In genomic region chr2:74147729-74148456, GRCh38 we compare ENCODE assay signal across 1 cellular context.
TF ChIP-seq lines count a peak whose summit lies in the region.

BOLA3 (minus strand) TSS chr2:74147912; CDS start chr2:74147874, 38 bp downstream.

TF ChIP-seq in GM12878, 131 proteins besides CTCF, POLR2A, EP300 and RAD21 (continued from another document and continues in another):
- TF ChIP-seq, protein P1, sequence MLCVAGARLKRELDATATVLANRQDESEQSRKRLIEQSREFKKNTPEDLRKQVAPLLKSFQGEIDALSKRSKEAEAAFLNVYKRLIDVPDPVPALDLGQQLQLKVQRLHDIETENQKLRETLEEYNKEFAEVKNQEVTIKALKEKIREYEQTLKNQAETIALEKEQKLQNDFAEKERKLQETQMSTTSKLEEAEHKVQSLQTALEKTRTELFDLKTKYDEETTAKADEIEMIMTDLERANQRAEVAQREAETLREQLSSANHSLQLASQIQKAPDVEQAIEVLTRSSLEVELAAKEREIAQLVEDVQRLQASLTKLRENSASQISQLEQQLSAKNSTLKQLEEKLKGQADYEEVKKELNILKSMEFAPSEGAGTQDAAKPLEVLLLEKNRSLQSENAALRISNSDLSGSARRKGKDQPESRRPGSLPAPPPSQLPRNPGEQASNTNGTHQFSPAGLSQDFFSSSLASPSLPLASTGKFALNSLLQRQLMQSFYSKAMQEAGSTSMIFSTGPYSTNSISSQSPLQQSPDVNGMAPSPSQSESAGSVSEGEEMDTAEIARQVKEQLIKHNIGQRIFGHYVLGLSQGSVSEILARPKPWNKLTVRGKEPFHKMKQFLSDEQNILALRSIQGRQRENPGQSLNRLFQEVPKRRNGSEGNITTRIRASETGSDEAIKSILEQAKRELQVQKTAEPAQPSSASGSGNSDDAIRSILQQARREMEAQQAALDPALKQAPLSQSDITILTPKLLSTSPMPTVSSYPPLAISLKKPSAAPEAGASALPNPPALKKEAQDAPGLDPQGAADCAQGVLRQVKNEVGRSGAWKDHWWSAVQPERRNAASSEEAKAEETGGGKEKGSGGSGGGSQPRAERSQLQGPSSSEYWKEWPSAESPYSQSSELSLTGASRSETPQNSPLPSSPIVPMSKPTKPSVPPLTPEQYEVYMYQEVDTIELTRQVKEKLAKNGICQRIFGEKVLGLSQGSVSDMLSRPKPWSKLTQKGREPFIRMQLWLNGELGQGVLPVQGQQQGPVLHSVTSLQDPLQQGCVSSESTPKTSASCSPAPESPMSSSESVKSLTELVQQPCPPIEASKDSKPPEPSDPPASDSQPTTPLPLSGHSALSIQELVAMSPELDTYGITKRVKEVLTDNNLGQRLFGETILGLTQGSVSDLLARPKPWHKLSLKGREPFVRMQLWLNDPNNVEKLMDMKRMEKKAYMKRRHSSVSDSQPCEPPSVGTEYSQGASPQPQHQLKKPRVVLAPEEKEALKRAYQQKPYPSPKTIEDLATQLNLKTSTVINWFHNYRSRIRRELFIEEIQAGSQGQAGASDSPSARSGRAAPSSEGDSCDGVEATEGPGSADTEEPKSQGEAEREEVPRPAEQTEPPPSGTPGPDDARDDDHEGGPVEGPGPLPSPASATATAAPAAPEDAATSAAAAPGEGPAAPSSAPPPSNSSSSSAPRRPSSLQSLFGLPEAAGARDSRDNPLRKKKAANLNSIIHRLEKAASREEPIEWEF (IDR thresholded peaks at IDR 0.05; ENCODE audit: insufficient replicate concordance, low read depth, low read length) = no peak
- TF ChIP-seq ZZZ3 (IDR thresholded peaks at IDR 0.05; ENCODE audit: control insufficient read depth, insufficient read length, low read depth) = no peak
- TF ChIP-seq, protein P2, sequence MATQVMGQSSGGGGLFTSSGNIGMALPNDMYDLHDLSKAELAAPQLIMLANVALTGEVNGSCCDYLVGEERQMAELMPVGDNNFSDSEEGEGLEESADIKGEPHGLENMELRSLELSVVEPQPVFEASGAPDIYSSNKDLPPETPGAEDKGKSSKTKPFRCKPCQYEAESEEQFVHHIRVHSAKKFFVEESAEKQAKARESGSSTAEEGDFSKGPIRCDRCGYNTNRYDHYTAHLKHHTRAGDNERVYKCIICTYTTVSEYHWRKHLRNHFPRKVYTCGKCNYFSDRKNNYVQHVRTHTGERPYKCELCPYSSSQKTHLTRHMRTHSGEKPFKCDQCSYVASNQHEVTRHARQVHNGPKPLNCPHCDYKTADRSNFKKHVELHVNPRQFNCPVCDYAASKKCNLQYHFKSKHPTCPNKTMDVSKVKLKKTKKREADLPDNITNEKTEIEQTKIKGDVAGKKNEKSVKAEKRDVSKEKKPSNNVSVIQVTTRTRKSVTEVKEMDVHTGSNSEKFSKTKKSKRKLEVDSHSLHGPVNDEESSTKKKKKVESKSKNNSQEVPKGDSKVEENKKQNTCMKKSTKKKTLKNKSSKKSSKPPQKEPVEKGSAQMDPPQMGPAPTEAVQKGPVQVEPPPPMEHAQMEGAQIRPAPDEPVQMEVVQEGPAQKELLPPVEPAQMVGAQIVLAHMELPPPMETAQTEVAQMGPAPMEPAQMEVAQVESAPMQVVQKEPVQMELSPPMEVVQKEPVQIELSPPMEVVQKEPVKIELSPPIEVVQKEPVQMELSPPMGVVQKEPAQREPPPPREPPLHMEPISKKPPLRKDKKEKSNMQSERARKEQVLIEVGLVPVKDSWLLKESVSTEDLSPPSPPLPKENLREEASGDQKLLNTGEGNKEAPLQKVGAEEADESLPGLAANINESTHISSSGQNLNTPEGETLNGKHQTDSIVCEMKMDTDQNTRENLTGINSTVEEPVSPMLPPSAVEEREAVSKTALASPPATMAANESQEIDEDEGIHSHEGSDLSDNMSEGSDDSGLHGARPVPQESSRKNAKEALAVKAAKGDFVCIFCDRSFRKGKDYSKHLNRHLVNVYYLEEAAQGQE (IDR thresholded peaks at IDR 0.05; ENCODE audit: low read depth, low read length) = 0 out of 2 replicates have a peak, but pooled peaks have one; percentile 24
- no peak; the same call in 1 of the 2 replicates for TF ChIP-seq MAX (IDR thresholded peaks at IDR 0.05; ENCODE audit: low read depth, low read length)
- no peak for TF ChIP-seq CHD1 (IDR thresholded peaks at IDR 0.05; ENCODE audit: low read depth, low read length)
- TF ChIP-seq FOXM1 (IDR thresholded peaks at IDR 0.05; ENCODE audit: low read depth, low read length) = no peak
- TF ChIP-seq HDAC6 (IDR thresholded peaks at IDR 0.05; ENCODE audit: unreplicated experiment) = no peak
- TF ChIP-seq RAD51 (IDR thresholded peaks at IDR 0.05) = no peak
- peak; percentile 17 for TF ChIP-seq SP1 (IDR thresholded peaks at IDR 0.05; ENCODE audit: low read depth, low read length)
- peak; percentile 47 for TF ChIP-seq KLF5 (IDR thresholded peaks at IDR 0.05; ENCODE audit: partially characterized antibody)
- TF ChIP-seq ASH2L (IDR thresholded peaks at IDR 0.05; ENCODE audit: borderline replicate concordance, low read depth) = 0 out of 2 replicates have a peak, but pooled peaks have one; percentile 20
- peak; percentile 79 for TF ChIP-seq ZNF687 (IDR thresholded peaks at IDR 0.05)
- TF ChIP-seq SREBF1 (IDR thresholded peaks at IDR 0.05; ENCODE audit: low read length) = no peak
- TF ChIP-seq NR2C2 (IDR thresholded peaks at IDR 0.05; ENCODE audit: borderline replicate concordance, control insufficient read depth, insufficient read length, low read depth) = no peak
- no peak for TF ChIP-seq ATF2 (IDR thresholded peaks at IDR 0.05; ENCODE audit: low read length)
- peak; percentile 54 for TF ChIP-seq HCFC1 (IDR thresholded peaks at IDR 0.05; ENCODE audit: low read length)
- TF ChIP-seq RUNX3 (IDR thresholded peaks at IDR 0.05; ENCODE audit: low read length) = peak; percentile 17; the same call in 1 of the 2 replicates
- TF ChIP-seq MTA2 (IDR thresholded peaks at IDR 0.05; ENCODE audit: low read depth) = no peak
- no peak for TF ChIP-seq NFYA (IDR thresholded peaks at IDR 0.05; ENCODE audit: borderline replicate concordance, low read depth, low read length)
- TF ChIP-seq, protein P3, sequence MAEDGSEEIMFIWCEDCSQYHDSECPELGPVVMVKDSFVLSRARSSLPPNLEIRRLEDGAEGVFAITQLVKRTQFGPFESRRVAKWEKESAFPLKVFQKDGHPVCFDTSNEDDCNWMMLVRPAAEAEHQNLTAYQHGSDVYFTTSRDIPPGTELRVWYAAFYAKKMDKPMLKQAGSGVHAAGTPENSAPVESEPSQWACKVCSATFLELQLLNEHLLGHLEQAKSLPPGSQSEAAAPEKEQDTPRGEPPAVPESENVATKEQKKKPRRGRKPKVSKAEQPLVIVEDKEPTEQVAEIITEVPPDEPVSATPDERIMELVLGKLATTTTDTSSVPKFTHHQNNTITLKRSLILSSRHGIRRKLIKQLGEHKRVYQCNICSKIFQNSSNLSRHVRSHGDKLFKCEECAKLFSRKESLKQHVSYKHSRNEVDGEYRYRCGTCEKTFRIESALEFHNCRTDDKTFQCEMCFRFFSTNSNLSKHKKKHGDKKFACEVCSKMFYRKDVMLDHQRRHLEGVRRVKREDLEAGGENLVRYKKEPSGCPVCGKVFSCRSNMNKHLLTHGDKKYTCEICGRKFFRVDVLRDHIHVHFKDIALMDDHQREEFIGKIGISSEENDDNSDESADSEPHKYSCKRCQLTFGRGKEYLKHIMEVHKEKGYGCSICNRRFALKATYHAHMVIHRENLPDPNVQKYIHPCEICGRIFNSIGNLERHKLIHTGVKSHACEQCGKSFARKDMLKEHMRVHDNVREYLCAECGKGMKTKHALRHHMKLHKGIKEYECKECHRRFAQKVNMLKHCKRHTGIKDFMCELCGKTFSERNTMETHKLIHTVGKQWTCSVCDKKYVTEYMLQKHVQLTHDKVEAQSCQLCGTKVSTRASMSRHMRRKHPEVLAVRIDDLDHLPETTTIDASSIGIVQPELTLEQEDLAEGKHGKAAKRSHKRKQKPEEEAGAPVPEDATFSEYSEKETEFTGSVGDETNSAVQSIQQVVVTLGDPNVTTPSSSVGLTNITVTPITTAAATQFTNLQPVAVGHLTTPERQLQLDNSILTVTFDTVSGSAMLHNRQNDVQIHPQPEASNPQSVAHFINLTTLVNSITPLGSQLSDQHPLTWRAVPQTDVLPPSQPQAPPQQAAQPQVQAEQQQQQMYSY (CRISPR knock-in tag; IDR thresholded peaks at IDR 0.05) = no peak
- no peak for TF ChIP-seq YBX1 (IDR thresholded peaks at IDR 0.05)
- TF ChIP-seq BCL3 (IDR thresholded peaks at IDR 0.05; ENCODE audit: borderline replicate concordance, insufficient read depth, low read depth, low read length, poor library complexity, severe bottlenecking) = peak; percentile 57
- peak; percentile 38; the same call in 1 of the 2 replicates for TF ChIP-seq TCF12 (IDR thresholded peaks at IDR 0.05; ENCODE audit: low read depth, low read length)
- TF ChIP-seq CREB1 (IDR thresholded peaks at IDR 0.05; ENCODE audit: low read depth) = peak; percentile 55; the same call in 1 of the 2 replicates
- no peak for TF ChIP-seq MTA3 (IDR thresholded peaks at IDR 0.05; ENCODE audit: borderline replicate concordance, low read length)
- TF ChIP-seq SMC3 (IDR thresholded peaks at IDR 0.05; ENCODE audit: borderline replicate concordance, low read length) = peak; percentile 27; the same call in 1 of the 2 replicates
- TF ChIP-seq, protein P4, sequence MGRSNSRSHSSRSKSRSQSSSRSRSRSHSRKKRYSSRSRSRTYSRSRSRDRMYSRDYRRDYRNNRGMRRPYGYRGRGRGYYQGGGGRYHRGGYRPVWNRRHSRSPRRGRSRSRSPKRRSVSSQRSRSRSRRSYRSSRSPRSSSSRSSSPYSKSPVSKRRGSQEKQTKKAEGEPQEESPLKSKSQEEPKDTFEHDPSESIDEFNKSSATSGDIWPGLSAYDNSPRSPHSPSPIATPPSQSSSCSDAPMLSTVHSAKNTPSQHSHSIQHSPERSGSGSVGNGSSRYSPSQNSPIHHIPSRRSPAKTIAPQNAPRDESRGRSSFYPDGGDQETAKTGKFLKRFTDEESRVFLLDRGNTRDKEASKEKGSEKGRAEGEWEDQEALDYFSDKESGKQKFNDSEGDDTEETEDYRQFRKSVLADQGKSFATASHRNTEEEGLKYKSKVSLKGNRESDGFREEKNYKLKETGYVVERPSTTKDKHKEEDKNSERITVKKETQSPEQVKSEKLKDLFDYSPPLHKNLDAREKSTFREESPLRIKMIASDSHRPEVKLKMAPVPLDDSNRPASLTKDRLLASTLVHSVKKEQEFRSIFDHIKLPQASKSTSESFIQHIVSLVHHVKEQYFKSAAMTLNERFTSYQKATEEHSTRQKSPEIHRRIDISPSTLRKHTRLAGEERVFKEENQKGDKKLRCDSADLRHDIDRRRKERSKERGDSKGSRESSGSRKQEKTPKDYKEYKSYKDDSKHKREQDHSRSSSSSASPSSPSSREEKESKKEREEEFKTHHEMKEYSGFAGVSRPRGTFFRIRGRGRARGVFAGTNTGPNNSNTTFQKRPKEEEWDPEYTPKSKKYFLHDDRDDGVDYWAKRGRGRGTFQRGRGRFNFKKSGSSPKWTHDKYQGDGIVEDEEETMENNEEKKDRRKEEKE (IDR thresholded peaks at IDR 0.05) = no peak
- TF ChIP-seq GATAD2B (conservative IDR thresholded peaks at IDR 0.05; ENCODE audit: low read depth) = peak; percentile 69; the same call in 1 of the 2 replicates
- TF ChIP-seq NBN (IDR thresholded peaks at IDR 0.05) = 0 out of 2 replicates have a peak, but pooled peaks have one; percentile 10
- TF ChIP-seq TAF1 (IDR thresholded peaks at IDR 0.05; ENCODE audit: borderline replicate concordance, low read depth, low read length) = peak; percentile 84
- no peak for TF ChIP-seq NFIC (IDR thresholded peaks at IDR 0.05; ENCODE audit: low read depth, low read length)
- TF ChIP-seq KDM1A (IDR thresholded peaks at IDR 0.05; ENCODE audit: borderline replicate concordance) = no peak
